24 cellular contexts compared by ENCODE assay signal in genomic region chr5:133511653-133512235, GRCh38.
A peak's percentile ranks its signal among the peaks of the same experiment; 100 is the strongest.
DNase-seq lines count a peak whose midpoint lies in the region; ATAC-seq and TF ChIP-seq lines count a peak whose summit lies in the region.
"Had no signal": no experiment of that assay in that cellular context is flagged by ENCODE, and none has a peak within 500 bp of the region (broad histone marks: within the 10 kb centered on the region; RNA-seq: fewer than 3 reads in every experiment).

No MANE protein-coding gene starts in this region.

- no peaks in the 10 kb centered on the region for H3K36me3 ChIP-seq in left ventricle myocardium inferior
- H3K36me3 ChIP-seq in endodermal cell (ENCODE audit: control insufficient read depth, insufficient read depth, low read length) = no peaks in the 10 kb centered on the region
- H3K36me3 ChIP-seq in vagina = no peaks in the 10 kb centered on the region
- H3K36me3 ChIP-seq: BE2C; BLaER1 treated with 17β-estradiol and CSF1 and Interleukin-3, amounts not matched to agents 10 nM and 100 nM; HAP-1 had no signal

- H3K27me3 ChIP-seq in left ventricle myocardium inferior (ENCODE audit: low read depth) (peaks cover 36% of the 10 kb centered on the region), endodermal cell (ENCODE audit: control insufficient read depth, insufficient read depth, low read length, poor library complexity, severe bottlenecking) (no peaks in the 10 kb centered on the region), vagina (no peaks in the 10 kb centered on the region)
- H3K27me3 ChIP-seq: BE2C; BLaER1 treated with 17β-estradiol and CSF1 and Interleukin-3, amounts not matched to agents 10 nM and 100 nM had no signal

- H3K4me1 Mint-ChIP-seq in endodermal cell = peaks cover 6% of the 10 kb centered on the region
- no peaks in the 10 kb centered on the region for H3K4me1 Mint-ChIP-seq in osteocyte (ENCODE audit: unreplicated experiment)
- peaks cover 8% of the 10 kb centered on the region for H3K4me1 Mint-ChIP-seq in stimulated activated naive CD8-positive, alpha-beta T cell treated with anti-CD3 and anti-CD28 coated beads, Interleukin-15, amount 100 ng/mL, for 72 hours
- H3K4me1 Mint-ChIP-seq: CD14-positive monocyte; CD8-positive, alpha-beta memory T cell; GM23338 had no signal

- 88 to 89% methylated on average over 3 to 7 of the region's 7 CpGs for WGBS in endodermal cell (ENCODE audit: insufficient coverage in 1 of 2, insufficient read length in 1 of 2), 2 experiments

- H3K9ac ChIP-seq in endodermal cell (ENCODE audit: extremely low read depth, low read length, poor library complexity, severe bottlenecking) = no peak overlapping the region
- H3K9ac ChIP-seq: BLaER1 treated with 17β-estradiol and CSF1 and Interleukin-3, amounts not matched to agents 10 nM and 100 nM had no signal

- peak; percentile 42 for DNase-seq in Right ventricle myocardium inferior (ENCODE audit: missing footprints)
- no peak for DNase-seq in left ventricle myocardium inferior
- DNase-seq in endodermal cell = peak; percentile 19
- DNase-seq in osteocyte (ENCODE audit: extremely low spot score, unreplicated experiment) = peak; percentile 64
- DNase-seq in vagina (ENCODE audit: extremely low spot score in 2 of 2) = peak; percentile 27 to 67
- no peak for DNase-seq in NCI-H1930 (lab: John Stamatoyannopoulos, UW)
- no peak for DNase-seq in amygdala (lab: John Stamatoyannopoulos, UW)
- DNase-seq in stimulated activated naive CD8-positive, alpha-beta T cell treated with anti-CD3 and anti-CD28 coated beads, Interleukin-15, amount 100 ng/mL, for 72 hours = no peak
- DNase-seq: 8988T; ACHN; AML-193; BE2C; CD4-positive, alpha-beta T cell; CD8-positive, alpha-beta memory T cell; DMS 273 treated with DMSO at 0.1 percent for 48 hours; DMS79; EL; GDM1 had no signal

- H3K9me3 ChIP-seq in left ventricle myocardium inferior (replicated peaks) = no peaks in the 10 kb centered on the region
- no peaks in the 10 kb centered on the region for H3K9me3 ChIP-seq in endodermal cell (ENCODE audit: control insufficient read depth, low read length)
- no peaks in the 10 kb centered on the region for H3K9me3 ChIP-seq in vagina
- H3K9me3 ChIP-seq: A549; BE2C; BLaER1 treated with 17β-estradiol and CSF1 and Interleukin-3, amounts not matched to agents 10 nM and 100 nM; HAP-1 had no signal

- no peaks in the 10 kb centered on the region for H3K9me3 Mint-ChIP-seq in endodermal cell
- no peaks in the 10 kb centered on the region for H3K9me3 Mint-ChIP-seq in osteocyte (ENCODE audit: unreplicated experiment)
- H3K9me3 Mint-ChIP-seq in stimulated activated naive CD8-positive, alpha-beta T cell treated with anti-CD3 and anti-CD28 coated beads, Interleukin-15, amount 100 ng/mL, for 72 hours = no peaks in the 10 kb centered on the region
- H3K9me3 Mint-ChIP-seq: CD14-positive monocyte; CD4-positive, alpha-beta T cell; CD8-positive, alpha-beta memory T cell; GM23338 had no signal

- H3K27me3 Mint-ChIP-seq in endodermal cell (ENCODE audit: insufficient read depth) (peaks cover 2% of the 10 kb centered on the region), osteocyte (ENCODE audit: unreplicated experiment) (peaks cover 3% of the 10 kb centered on the region)
- H3K27me3 Mint-ChIP-seq in stimulated activated naive CD8-positive, alpha-beta T cell treated with anti-CD3 and anti-CD28 coated beads, Interleukin-15, amount 100 ng/mL, for 72 hours = peaks cover 30% of the 10 kb centered on the region

- intact Hi-C loops in Right ventricle myocardium inferior (cut with DNase I) (no loop called here), left ventricle myocardium inferior (cut with micrococcal nuclease) (no loop called here), vagina (cut with DNase I) (no loop called here)

- H3K27ac ChIP-seq in left ventricle myocardium inferior (replicated peaks) (no peak overlapping the region), endodermal cell (ENCODE audit: low read depth, low read length) (no peak overlapping the region), vagina (no peak overlapping the region)
- H3K27ac ChIP-seq: A549; BLaER1 treated with 17β-estradiol and CSF1 and Interleukin-3, amounts not matched to agents 10 nM and 100 nM had no signal

- H3K4me3 ChIP-seq in left ventricle myocardium inferior = no peak overlapping the region
- no peak overlapping the region for H3K4me3 ChIP-seq in endodermal cell (ENCODE audit: low read length)
- no peak overlapping the region for H3K4me3 ChIP-seq in vagina
- H3K4me3 ChIP-seq: A549; BLaER1 treated with 17β-estradiol and CSF1 and Interleukin-3, amounts not matched to agents 10 nM and 100 nM; GM12878; GM23338; HAP-1 had no signal

- TF ChIP-seq CTCF in left ventricle myocardium inferior (IDR thresholded peaks at IDR 0.05; ENCODE audit: borderline replicate concordance) (no peak), endodermal cell (conservative IDR thresholded peaks at IDR 0.05) (no peak), osteocyte (IDR thresholded peaks at IDR 0.05) (no peak), vagina (IDR thresholded peaks at IDR 0.05) (no peak)

- no peak overlapping the region for H3K4me3 Mint-ChIP-seq in endodermal cell
- no peak overlapping the region for H3K4me3 Mint-ChIP-seq in osteocyte (ENCODE audit: unreplicated experiment)
- H3K4me3 Mint-ChIP-seq in stimulated activated naive CD8-positive, alpha-beta T cell treated with anti-CD3 and anti-CD28 coated beads, Interleukin-15, amount 100 ng/mL, for 72 hours = no peak overlapping the region
- H3K4me3 Mint-ChIP-seq: CD4-positive, alpha-beta T cell; CD8-positive, alpha-beta memory T cell; GM23338 had no signal

- H3K4me1 ChIP-seq in left ventricle myocardium inferior (no peaks in the 10 kb centered on the region), endodermal cell (ENCODE audit: control insufficient read depth, insufficient read depth, low read length) (no peaks in the 10 kb centered on the region), vagina (no peaks in the 10 kb centered on the region)
- H3K4me1 ChIP-seq: BE2C, HAP-1 had no signal

- no peak for TF ChIP-seq POLR2A in vagina (IDR thresholded peaks at IDR 0.05)

- H3K36me3 Mint-ChIP-seq in endodermal cell (ENCODE audit: low read depth) (no peaks in the 10 kb centered on the region), osteocyte (ENCODE audit: unreplicated experiment) (no peaks in the 10 kb centered on the region)
- H3K36me3 Mint-ChIP-seq: CD14-positive monocyte had no signal

- H3K27ac Mint-ChIP-seq in endodermal cell (no peak overlapping the region), osteocyte (ENCODE audit: unreplicated experiment) (no peak overlapping the region)
- peak overlapping the region in 1 of 2 donors; percentile 19 for H3K27ac Mint-ChIP-seq in stimulated activated naive CD8-positive, alpha-beta T cell treated with anti-CD3 and anti-CD28 coated beads, Interleukin-15, amount 100 ng/mL, for 72 hours
- H3K27ac Mint-ChIP-seq: CD4-positive, alpha-beta T cell; GM23338 had no signal

- no peak for ATAC-seq in Right ventricle myocardium inferior
- ATAC-seq in stimulated activated naive CD8-positive, alpha-beta T cell treated with anti-CD3 and anti-CD28 coated beads, Interleukin-15, amount 100 ng/mL, for 72 hours = no peak
- ATAC-seq: A549, GM12878, GM23338 had no signal

Comparison
In these comparisons a context has a peak if more than half of its experiments do, and no peak if none do; other contexts are left out.
1. DNase-seq: peak in Right ventricle myocardium inferior (single experiment), endodermal cell (single experiment), osteocyte (single experiment) and vagina (2 of 2); none in left ventricle myocardium inferior (single experiment), NCI-H1930 (0 of 2), amygdala (0 of 56) and stimulated activated naive CD8-positive, alpha-beta T cell treated with anti-CD3 and anti-CD28 coated beads, Interleukin-15, amount 100 ng/mL, for 72 hours (0 of 2).